Comparison of ENCODE assay signal across 7 cellular contexts in the genomic region with DNA sequence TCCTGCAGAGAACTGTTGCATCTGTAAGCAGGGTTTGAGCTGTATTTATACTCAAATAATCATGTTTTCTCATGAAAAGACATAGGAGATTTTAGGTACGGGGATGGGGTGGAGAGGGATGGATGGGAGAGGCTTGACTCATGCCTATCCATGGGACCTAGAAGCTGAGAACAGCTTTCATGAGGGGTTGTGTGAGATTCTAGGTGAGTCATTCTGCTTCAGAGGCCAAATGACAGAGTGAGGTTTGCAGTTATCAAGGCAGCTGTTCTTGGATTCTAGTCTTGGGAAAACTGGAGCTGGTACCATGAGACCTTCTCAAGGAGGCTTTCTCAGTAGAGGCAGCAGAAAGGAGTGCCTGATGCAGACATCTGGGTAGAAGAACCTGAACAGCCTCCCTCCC.
"Had no signal": no experiment of that assay in that cellular context is flagged by ENCODE, and none has a peak within 500 bp of the region (broad histone marks: within the 10 kb centered on the region; RNA-seq: fewer than 3 reads in every experiment).

No MANE protein-coding gene starts in this region.

- DNase-seq: H9, HCEC 1CT had no signal

- H2AFZ ChIP-seq: GM23338 had no signal

- H3K4me3 ChIP-seq: GM23338 had no signal

- H3K4me2 ChIP-seq: GM23338 had no signal

- ATAC-seq: GM23338, HepG2 had no signal

- FAIRE-seq: H1, H54, HepG2 had no signal

- H3K27ac ChIP-seq: HL-60 had no signal
